8 cellular contexts compared by ENCODE assay signal in genomic region chr4:26858035-26858918, GRCh38. TPM values are rescaled to one million over a fixed set of nuclear protein-coding genes. Genes with fewer than 3 reads are reported as not detected.
A peak's percentile ranks its signal among the peaks of the same experiment; 100 is the strongest.
DNase-seq lines count a peak whose midpoint lies in the region; ATAC-seq, FAIRE-seq and TF ChIP-seq lines count a peak whose summit lies in the region.

No MANE protein-coding gene starts in this region.

- H4K91ac ChIP-seq in H9 (ENCODE audit: insufficient read length, low read depth, low read length), result no peak overlapping the region

- H3K9ac ChIP-seq in H9 (ENCODE audit: extremely low read depth, insufficient read length, low read length) (peak overlapping the region; percentile 40), astrocyte (ENCODE audit: low read length) (peak overlapping the region; percentile 86)

- no peak overlapping the region for H4K8ac ChIP-seq in H9 (replicated peaks; ENCODE audit: insufficient read length, low read depth, low read length)

- DNase-seq in A549 (ENCODE audit: low read depth in 1 of 2, low spot score in 1 of 2) (no peak), H9 (no peak), astrocyte (ENCODE audit: low read depth) (no peak), lower lobe of right lung (no peak), A172 (ENCODE audit: low spot score) (no peak)

- H3K4me3 Mint-ChIP-seq in H9 (peak overlapping the region; percentile 83 to 84), astrocyte (ENCODE audit: unreplicated experiment) (peak overlapping the region; percentile 82)

- H2AFZ ChIP-seq in H9 (ENCODE audit: low read length) (no peak overlapping the region), astrocyte (ENCODE audit: low read depth, low read length) (peak overlapping the region; percentile 95)

- peak overlapping the region; percentile 93 for H3K4me2 ChIP-seq in A549
- peak overlapping the region; percentile 93 for H3K4me2 ChIP-seq in H9 (ENCODE audit: insufficient read depth, insufficient read length, low read length)
- H3K4me2 ChIP-seq in astrocyte (ENCODE audit: low read length), result peak overlapping the region; percentile 98

- no peak overlapping the region for H2BK15ac ChIP-seq in H9 (ENCODE audit: low read depth, low read length)

- WGBS in A549 (ENCODE audit: missing lambda C conversion rate), result 14% methylated on average over 15 of the region's 17 CpGs
- no CpG with 5 or more reads among the region's 17 CpGs for WGBS in H9 (ENCODE audit: extremely low coverage, insufficient read length, low lambda C conversion rate)
- 10% methylated on average over 17 of the region's 17 CpGs for WGBS in urinary bladder

- H3K9me3 Mint-ChIP-seq in H9 (no peaks in the 10 kb centered on the region; a peak in 1 of 5 replicates), astrocyte (ENCODE audit: unreplicated experiment) (no peaks in the 10 kb centered on the region)

- no peak overlapping the region; the same call in 1 of the 2 replicates for H3K14ac ChIP-seq in H9 (ENCODE audit: insufficient read depth, low read length)

- H3K79me2 ChIP-seq in H9 (ENCODE audit: insufficient read depth, low read length), result no peaks in the 10 kb centered on the region
- H3K79me2 ChIP-seq in astrocyte (ENCODE audit: insufficient read depth, low read length), result peaks cover 17% of the 10 kb centered on the region

- H4K20me1 ChIP-seq in H9 (ENCODE audit: control insufficient read depth, insufficient read depth, insufficient read length) (no peaks in the 10 kb centered on the region), astrocyte (ENCODE audit: insufficient read depth, low read length) (peaks cover 12% of the 10 kb centered on the region)

- no peak overlapping the region for H3T11ph ChIP-seq in H9 (ENCODE audit: low read length)

- H2BK5ac ChIP-seq in H9 (ENCODE audit: insufficient read length, low read length), result no peak overlapping the region

- H3K23ac ChIP-seq in H9 (ENCODE audit: insufficient read length, low read depth, low read length), result no peak overlapping the region

- TF ChIP-seq EP300 in A549 (IDR thresholded peaks at IDR 0.05), result no peak

- no peak overlapping the region for H3K18ac ChIP-seq in H9 (ENCODE audit: insufficient read length, low read depth, low read length)

- POLR2A ChIA-PET in A549 (lab: Yijun Ruan, JAX), result no interaction called here

- peaks cover 19% of the 10 kb centered on the region for H3K23me2 ChIP-seq in H9 (ENCODE audit: insufficient read length, low read depth, low read length, poor library complexity, severe bottlenecking)

- no peak overlapping the region for H2BK12ac ChIP-seq in H9 (ENCODE audit: insufficient read length, low read depth, low read length)

- no peak for TF ChIP-seq RAD21 in A549 (conservative IDR thresholded peaks at IDR 0.05 in 1 of 2, IDR thresholded peaks at IDR 0.05 in 1 of 2)

- H3K4me1 Mint-ChIP-seq in H9, result peaks cover 44 to 46% of the 10 kb centered on the region in 2 experiments
- peaks cover 18% of the 10 kb centered on the region for H3K4me1 Mint-ChIP-seq in astrocyte (ENCODE audit: low read depth, unreplicated experiment)

- no peak overlapping the region for H2BK20ac ChIP-seq in H9 (ENCODE audit: low read depth, low read length, poor library complexity, severe bottlenecking)

- CTCF ChIA-PET in A549 (lab: Yijun Ruan, JAX), result interaction anchor here (1.4 kb wide), 1 partner anchor 70 kb away, joined by 3 read pairs; no protein-coding TSS in a partner anchor

- H4K5ac ChIP-seq in H9 (ENCODE audit: insufficient read length, low read depth, low read length), result no peak overlapping the region

- H3K4me1 ChIP-seq in A549 (peaks cover 23% of the 10 kb centered on the region), H9 (ENCODE audit: insufficient read depth, low read length) (no peaks in the 10 kb centered on the region; the same call in 1 of the 2 replicates), astrocyte (ENCODE audit: insufficient read depth, low read length) (peaks cover 23% of the 10 kb centered on the region), lower lobe of right lung (peaks cover 35% of the 10 kb centered on the region), urinary bladder (ENCODE audit: insufficient read depth) (no peaks in the 10 kb centered on the region)

- TF ChIP-seq POLR2A in A549 (IDR thresholded peaks at IDR 0.05; ENCODE audit: low read length), result no peak

- H3K9me3 ChIP-seq in A549 (no peaks in the 10 kb centered on the region), H9 (ENCODE audit: control insufficient read depth, low read depth, low read length) (no peaks in the 10 kb centered on the region), astrocyte (ENCODE audit: insufficient read depth, low read depth, low read length) (no peaks in the 10 kb centered on the region), lower lobe of right lung (no peaks in the 10 kb centered on the region)

- H2AK5ac ChIP-seq in H9 (ENCODE audit: insufficient read length, low read length), result no peak overlapping the region

- H3K36me3 Mint-ChIP-seq in H9 (ENCODE audit: insufficient read depth in 1 of 3, low read depth in 3 of 3), result no peaks in the 10 kb centered on the region; a peak in 1 of 7 replicates
- no peaks in the 10 kb centered on the region for H3K36me3 Mint-ChIP-seq in astrocyte (ENCODE audit: low read depth, unreplicated experiment)

- no peak overlapping the region for H3K56ac ChIP-seq in H9 (ENCODE audit: insufficient read length, low read depth, low read length)

- H3K4ac ChIP-seq in H9 (ENCODE audit: low read depth, low read length), result no peak overlapping the region

- no peak for ATAC-seq in A549
- no peak for ATAC-seq in lower lobe of right lung
- ATAC-seq in GM21423 (IDR thresholded peaks at IDR 0.05; ENCODE audit: unreplicated experiment), result no peak
- no peak for ATAC-seq in activated CD4-positive, CD25-positive, alpha-beta regulatory T cell treated with anti-CD3 and anti-CD28 coated beads, Interleukin-2, amount 50 U/mL, for 24 hours

- intact Hi-C loops in lower lobe of right lung (cut with DNase I), result no loop called here

- H3K4me3 ChIP-seq in A549 (peak overlapping the region; percentile 90), astrocyte (ENCODE audit: insufficient read depth, low read depth, low read length) (peak overlapping the region; percentile 96), lower lobe of right lung (peak overlapping the region; percentile 82), urinary bladder (ENCODE audit: low read depth, low read length) (peak overlapping the region; percentile 64)

- H2BK120ac ChIP-seq in H9 (ENCODE audit: low read depth, low read length, poor library complexity, severe bottlenecking), result no peak overlapping the region

- H3K36me3 ChIP-seq in astrocyte (ENCODE audit: insufficient read depth, low read length) (no peaks in the 10 kb centered on the region), lower lobe of right lung (no peaks in the 10 kb centered on the region), urinary bladder (ENCODE audit: insufficient read depth) (no peaks in the 10 kb centered on the region)

- TF ChIP-seq CTCF in A549 (IDR thresholded peaks at IDR 0.05), result no peak
- TF ChIP-seq CTCF in H9 (conservative IDR thresholded peaks at IDR 0.05), result no peak
- no peak for TF ChIP-seq CTCF in astrocyte (IDR thresholded peaks at IDR 0.05; ENCODE audit: insufficient read depth, low read depth, low read length)
- no peak for TF ChIP-seq CTCF in lower lobe of right lung (IDR thresholded peaks at IDR 0.05)

- H3K79me1 ChIP-seq in H9 (ENCODE audit: insufficient read depth, low read depth, low read length, poor library complexity, severe bottlenecking), result no peaks in the 10 kb centered on the region

- H3K27me3 Mint-ChIP-seq in H9 (ENCODE audit: low read depth), result no peaks in the 10 kb centered on the region; the same call in 1 of the 2 replicates
- no peaks in the 10 kb centered on the region for H3K27me3 Mint-ChIP-seq in astrocyte (ENCODE audit: low read depth, unreplicated experiment)

- H3K27me3 ChIP-seq in H9 (ENCODE audit: insufficient read depth, low read length), result no peaks in the 10 kb centered on the region
- no peaks in the 10 kb centered on the region for H3K27me3 ChIP-seq in astrocyte (ENCODE audit: insufficient read depth, low read length)
- H3K27me3 ChIP-seq in lower lobe of right lung (ENCODE audit: low read depth), result no peaks in the 10 kb centered on the region

- peak overlapping the region; percentile 85 to 93 for H3K27ac ChIP-seq in A549
- H3K27ac ChIP-seq in H9 (ENCODE audit: insufficient read length, low read depth, low read length), result no peak overlapping the region
- peak overlapping the region; percentile 52 for H3K27ac ChIP-seq in astrocyte (ENCODE audit: low read depth, low read length)
- H3K27ac ChIP-seq in lower lobe of right lung, result peak overlapping the region; percentile 97
- no peak overlapping the region for H3K27ac ChIP-seq in urinary bladder (ENCODE audit: low read depth)

- FAIRE-seq in A549 (lab: Jason Lieb, UNC), result no peak
- FAIRE-seq in astrocyte (lab: Jason Lieb, UNC), result no peak

- H3K27ac Mint-ChIP-seq in H9 (peak overlapping the region in 2 of 3 experiments; percentile 53 to 61; a peak in 3 of 7 replicates), astrocyte (ENCODE audit: unreplicated experiment) (peak overlapping the region; percentile 48)

TF ChIP-seq in A549, 52 proteins besides CTCF, POLR2A, EP300 and RAD21 (continues in another document):
- TF ChIP-seq ESRRA (IDR thresholded peaks at IDR 0.05; ENCODE audit: borderline replicate concordance, low read length) (no peak), MAZ (IDR thresholded peaks at IDR 0.05; ENCODE audit: borderline replicate concordance, low read depth, low read length) (no peak), USF2 (IDR thresholded peaks at IDR 0.05) (no peak)

RNA-seq across cellular contexts. Expression of gene STIM2, which starts 2.4 kb away (rescaled TPM):
- polyA plus RNA-seq in A549 (2011; rRNA removed), result 17.9 and 20.6 TPM in 2 replicates
- polyA plus RNA-seq in A549 (2012; cell fraction: cytosol; rRNA removed), result 11.6 and 12.2 TPM in 2 replicates
- polyA plus RNA-seq in A549 (2012; cell fraction: nucleus; rRNA removed), result 19.3 and 21.1 TPM in 2 replicates
- 13.6 to 15.2 TPM (median 14.1 TPM) in 3 replicates for polyA plus RNA-seq in A549 (2017; fragmentation: RNase III; extraction: RNeasy Plus Mini Kit Qiagen cat#74134 plus additional on column Dnase treatment)
- polyA minus RNA-seq in A549 (2011; rRNA and poly(A)+ RNA removed), result 12.7 and 16.3 TPM in 2 replicates
- total RNA-seq in H9 (2021), result 25.8 and 26.2 TPM in 2 replicates
- total RNA-seq in astrocyte, result 17.8 and 18.4 TPM in 2 replicates
- total RNA-seq in lower lobe of right lung, result 43.9 TPM
- total RNA-seq in urinary bladder, result 34.9 TPM
- 14.9 TPM for polyA plus RNA-seq in urinary bladder
- 10.0 and 12.4 TPM in 2 replicates for total RNA-seq in A172 (2014; rRNA removed; shearing (Covaris generic))

Comparison
In these comparisons a context has a peak if more than half of its experiments do, and no peak if none do; other contexts are left out.
1. H3K27ac ChIP-seq: peak in A549 (2 of 2), astrocyte (single experiment) and lower lobe of right lung (single experiment); none in H9 (single experiment) and urinary bladder (single experiment).
2. Peak in every context shown above with its lines, with median percentiles within 50 percentile points of each other: H3K4me2 ChIP-seq and H3K4me3 ChIP-seq.